In the genomic region with DNA sequence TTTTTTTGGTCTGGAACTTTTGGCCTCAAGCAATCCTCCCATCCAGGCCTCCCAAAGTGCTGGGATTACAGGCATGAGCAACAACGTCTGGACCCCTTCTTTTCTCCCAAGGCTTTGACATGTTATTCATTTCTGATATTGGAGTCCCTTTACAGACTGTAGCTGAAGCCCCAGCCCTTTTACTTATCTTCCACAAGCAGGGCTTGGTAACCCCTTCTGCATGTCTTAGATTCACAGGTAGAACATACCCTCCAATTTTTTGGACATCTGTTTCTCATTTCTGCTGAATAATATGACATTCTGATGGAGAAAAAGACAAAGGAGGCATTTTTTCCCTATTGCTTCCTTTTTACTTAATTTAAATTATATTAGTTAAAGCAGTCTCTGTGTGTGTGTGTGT, we compare ENCODE assay signal across 1 cellular context.
TF ChIP-seq lines count a peak whose summit lies in the region.

No MANE protein-coding gene starts in this region.

TF ChIP-seq in K562, 482 proteins besides CTCF, POLR2A, EP300 and RAD21 (continued from another document and continues in another):
- TF ChIP-seq ZNF444 (CRISPR knock-in tag; IDR thresholded peaks at IDR 0.05) (no peak), WHSC1 (IDR thresholded peaks at IDR 0.05; ENCODE audit: low read length) (no peak), HMGXB4 (CRISPR knock-in tag; IDR thresholded peaks at IDR 0.05) (no peak), ZC3H4 (CRISPR knock-in tag; IDR thresholded peaks at IDR 0.05; ENCODE audit: borderline replicate concordance) (no peak), MIER1 (IDR thresholded peaks at IDR 0.05; ENCODE audit: low read depth) (no peak), USF1 (CRISPR knock-in tag; IDR thresholded peaks at IDR 0.05) (no peak), SMAD2 (IDR thresholded peaks at IDR 0.05; ENCODE audit: low read depth, low read length) (no peak), HNRNPUL1 (IDR thresholded peaks at IDR 0.05; ENCODE audit: low read length) (no peak), DLX4 (CRISPR knock-in tag; IDR thresholded peaks at IDR 0.05) (no peak), ZC3H8 (IDR thresholded peaks at IDR 0.05) (no peak), PML (IDR thresholded peaks at IDR 0.05; ENCODE audit: low read length) (no peak), ESRRB (CRISPR knock-in tag; IDR thresholded peaks at IDR 0.05; ENCODE audit: borderline replicate concordance) (no peak), POLR2H (tag; IDR thresholded peaks at IDR 0.05; ENCODE audit: low read depth) (no peak), ZNF232 (CRISPR knock-in tag; IDR thresholded peaks at IDR 0.05) (no peak), CREB1 (IDR thresholded peaks at IDR 0.05) (no peak), CREB1 (CRISPR knock-in tag; IDR thresholded peaks at IDR 0.05) (no peak), MAZ (CRISPR knock-in tag; conservative IDR thresholded peaks at IDR 0.05 in 1 of 2, IDR thresholded peaks at IDR 0.05 in 1 of 2) (no peak), NFIC (IDR thresholded peaks at IDR 0.05) (peak; percentile 38; the same call in 1 of the 2 replicates), PPARD (CRISPR knock-in tag; IDR thresholded peaks at IDR 0.05) (no peak), XRCC3 (IDR thresholded peaks at IDR 0.05) (no peak), HSF4 (CRISPR knock-in tag; IDR thresholded peaks at IDR 0.05; ENCODE audit: borderline replicate concordance) (no peak), CSDE1 (IDR thresholded peaks at IDR 0.05) (no peak), MBD1 (CRISPR knock-in tag; IDR thresholded peaks at IDR 0.05) (no peak), ZBTB40 (IDR thresholded peaks at IDR 0.05) (no peak), ZBTB40 (CRISPR knock-in tag; IDR thresholded peaks at IDR 0.05) (no peak), POLR3G (IDR thresholded peaks at IDR 0.05; ENCODE audit: extremely low read depth, insufficient read length, insufficient replicate concordance) (no peak), MTA2 (IDR thresholded peaks at IDR 0.05; ENCODE audit: low read depth) (peak; percentile 41; the same call in 1 of the 2 replicates), STAT5A (IDR thresholded peaks at IDR 0.05; ENCODE audit: borderline replicate concordance, low read length) (peak; percentile 42; the same call in 1 of the 2 replicates), TRIM24 (IDR thresholded peaks at IDR 0.05) (peak; percentile 13 to 72; a peak in 1 of 4 replicates), ID3 (CRISPR knock-in tag; IDR thresholded peaks at IDR 0.05) (no peak), ID3 (tag; IDR thresholded peaks at IDR 0.05) (no peak), ZNF12 (CRISPR knock-in tag; IDR thresholded peaks at IDR 0.05) (no peak), TAF1 (IDR thresholded peaks at IDR 0.05; ENCODE audit: control insufficient read depth, extremely low read depth, insufficient read depth, low read length, severe bottlenecking) (no peak), TAF9B (IDR thresholded peaks at IDR 0.05; ENCODE audit: partially characterized antibody) (no peak), ZKSCAN8 (CRISPR knock-in tag; IDR thresholded peaks at IDR 0.05) (no peak), HCFC1 (IDR thresholded peaks at IDR 0.05; ENCODE audit: low read depth, low read length) (no peak), GATAD2B (IDR thresholded peaks at IDR 0.05; ENCODE audit: borderline replicate concordance) (no peak), DMBX1 (CRISPR knock-in tag; IDR thresholded peaks at IDR 0.05; ENCODE audit: borderline replicate concordance) (no peak), ILK (tag; IDR thresholded peaks at IDR 0.05; ENCODE audit: borderline replicate concordance, low read depth) (no peak)
- TF ChIP-seq, protein P1, sequence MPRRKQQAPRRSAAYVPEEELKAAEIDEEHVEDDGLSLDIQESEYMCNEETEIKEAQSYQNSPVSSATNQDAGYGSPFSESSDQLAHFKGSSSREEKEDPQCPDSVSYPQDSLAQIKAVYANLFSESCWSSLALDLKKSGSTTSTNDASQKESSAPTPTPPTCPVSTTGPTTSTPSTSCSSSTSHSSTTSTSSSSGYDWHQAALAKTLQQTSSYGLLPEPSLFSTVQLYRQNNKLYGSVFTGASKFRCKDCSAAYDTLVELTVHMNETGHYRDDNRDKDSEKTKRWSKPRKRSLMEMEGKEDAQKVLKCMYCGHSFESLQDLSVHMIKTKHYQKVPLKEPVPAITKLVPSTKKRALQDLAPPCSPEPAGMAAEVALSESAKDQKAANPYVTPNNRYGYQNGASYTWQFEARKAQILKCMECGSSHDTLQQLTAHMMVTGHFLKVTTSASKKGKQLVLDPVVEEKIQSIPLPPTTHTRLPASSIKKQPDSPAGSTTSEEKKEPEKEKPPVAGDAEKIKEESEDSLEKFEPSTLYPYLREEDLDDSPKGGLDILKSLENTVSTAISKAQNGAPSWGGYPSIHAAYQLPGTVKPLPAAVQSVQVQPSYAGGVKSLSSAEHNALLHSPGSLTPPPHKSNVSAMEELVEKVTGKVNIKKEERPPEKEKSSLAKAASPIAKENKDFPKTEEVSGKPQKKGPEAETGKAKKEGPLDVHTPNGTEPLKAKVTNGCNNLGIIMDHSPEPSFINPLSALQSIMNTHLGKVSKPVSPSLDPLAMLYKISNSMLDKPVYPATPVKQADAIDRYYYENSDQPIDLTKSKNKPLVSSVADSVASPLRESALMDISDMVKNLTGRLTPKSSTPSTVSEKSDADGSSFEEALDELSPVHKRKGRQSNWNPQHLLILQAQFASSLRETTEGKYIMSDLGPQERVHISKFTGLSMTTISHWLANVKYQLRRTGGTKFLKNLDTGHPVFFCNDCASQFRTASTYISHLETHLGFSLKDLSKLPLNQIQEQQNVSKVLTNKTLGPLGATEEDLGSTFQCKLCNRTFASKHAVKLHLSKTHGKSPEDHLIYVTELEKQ (CRISPR knock-in tag; IDR thresholded peaks at IDR 0.05), result no peak
- TF ChIP-seq, protein P2, sequence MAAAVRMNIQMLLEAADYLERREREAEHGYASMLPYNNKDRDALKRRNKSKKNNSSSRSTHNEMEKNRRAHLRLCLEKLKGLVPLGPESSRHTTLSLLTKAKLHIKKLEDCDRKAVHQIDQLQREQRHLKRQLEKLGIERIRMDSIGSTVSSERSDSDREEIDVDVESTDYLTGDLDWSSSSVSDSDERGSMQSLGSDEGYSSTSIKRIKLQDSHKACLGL (CRISPR knock-in tag; IDR thresholded peaks at IDR 0.05; ENCODE audit: borderline replicate concordance, poor library complexity, severe bottlenecking), result no peak
- TF ChIP-seq, protein P3, sequence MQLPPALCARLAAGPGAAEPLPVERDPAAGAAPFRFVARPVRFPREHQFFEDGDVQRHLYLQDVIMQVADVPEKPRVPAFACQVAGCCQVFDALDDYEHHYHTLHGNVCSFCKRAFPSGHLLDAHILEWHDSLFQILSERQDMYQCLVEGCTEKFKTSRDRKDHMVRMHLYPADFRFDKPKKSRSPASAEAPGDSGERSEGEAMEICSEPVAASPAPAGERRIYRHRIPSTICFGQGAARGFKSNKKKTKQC (CRISPR knock-in tag; IDR thresholded peaks at IDR 0.05), result no peak
- TF ChIP-seq, protein P4, sequence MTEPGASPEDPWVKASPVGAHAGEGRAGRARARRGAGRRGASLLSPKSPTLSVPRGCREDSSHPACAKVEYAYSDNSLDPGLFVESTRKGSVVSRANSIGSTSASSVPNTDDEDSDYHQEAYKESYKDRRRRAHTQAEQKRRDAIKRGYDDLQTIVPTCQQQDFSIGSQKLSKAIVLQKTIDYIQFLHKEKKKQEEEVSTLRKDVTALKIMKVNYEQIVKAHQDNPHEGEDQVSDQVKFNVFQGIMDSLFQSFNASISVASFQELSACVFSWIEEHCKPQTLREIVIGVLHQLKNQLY (CRISPR knock-in tag; conservative IDR thresholded peaks at IDR 0.05), result no peak
